In the genomic region with DNA sequence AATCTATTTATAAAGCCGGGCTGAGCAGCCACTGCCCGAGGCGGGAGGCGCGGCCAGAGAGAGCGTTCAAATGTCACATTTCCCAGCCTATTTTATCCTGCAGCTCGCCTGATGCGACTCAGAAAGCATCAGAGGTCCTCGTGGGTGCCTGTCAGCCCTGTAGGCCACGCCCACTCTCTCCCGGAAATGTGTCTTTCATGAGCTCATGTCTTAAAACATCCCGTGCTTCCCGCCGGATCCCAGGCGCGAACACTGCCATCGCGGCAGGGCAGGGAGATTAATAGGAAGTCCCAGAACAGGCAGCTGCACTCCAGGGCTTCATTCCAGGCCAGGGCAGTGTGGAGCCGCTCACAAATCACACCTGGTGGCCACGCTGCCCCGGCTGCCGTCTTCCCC, we compare ENCODE assay signal across 9 cellular contexts.
DNase-seq lines count a peak whose midpoint lies in the region; ATAC-seq and TF ChIP-seq lines count a peak whose summit lies in the region.
"Had no signal": no experiment of that assay in that cellular context is flagged by ENCODE, and none has a peak within 500 bp of the region (broad histone marks: within the 10 kb centered on the region; RNA-seq: fewer than 3 reads in every experiment).

No MANE protein-coding gene starts in this region.

- H3K23ac ChIP-seq in neuronal stem cell (ENCODE audit: low read depth, low read length, poor library complexity) = no peak overlapping the region

- H2AK5ac ChIP-seq in neuronal stem cell (ENCODE audit: low read depth, low read length) = peak overlapping the region; percentile 83

- no peak overlapping the region for H3K14ac ChIP-seq in neuronal stem cell (ENCODE audit: low read length)

- no peak overlapping the region for H2BK12ac ChIP-seq in neuronal stem cell (ENCODE audit: low read length)

- H3K9me3 ChIP-seq in gastroesophageal sphincter (peaks cover 0 to 5% (median 0%) of the 10 kb centered on the region in 3 donors), neuronal stem cell (replicated peaks in 1 of 2; ENCODE audit: control insufficient read depth in 2 of 2, insufficient read depth in 1 of 2, low read depth in 1 of 2, low read length in 2 of 2) (peaks cover 0 to 10% of the 10 kb centered on the region in 2 donors)

- H3K18ac ChIP-seq in neuronal stem cell (ENCODE audit: low read length) = peak overlapping the region; percentile 78

- H3K36me3 ChIP-seq in gastroesophageal sphincter (no peaks in the 10 kb centered on the region), neuronal stem cell (replicated peaks in 1 of 2; ENCODE audit: control insufficient read depth in 2 of 2, insufficient read depth in 2 of 2, low read length in 2 of 2) (peaks cover 0 to 3% of the 10 kb centered on the region in 2 donors)

- no peak overlapping the region for H2BK120ac ChIP-seq in neuronal stem cell (ENCODE audit: low read depth, low read length)

- H2AFZ ChIP-seq in neuronal stem cell (ENCODE audit: low read length) = no peak overlapping the region

- no peak overlapping the region for H4K91ac ChIP-seq in neuronal stem cell (ENCODE audit: low read depth, low read length, poor library complexity)

- peak overlapping the region; percentile 10 for H2BK5ac ChIP-seq in neuronal stem cell (ENCODE audit: low read length)

- H3K4me3 ChIP-seq in gastroesophageal sphincter = peak overlapping the region in 1 of 2 donors; percentile 30
- H3K4me3 ChIP-seq in neuronal stem cell (ENCODE audit: low read length in 2 of 2) = no peak overlapping the region

- H3K27ac ChIP-seq in gastroesophageal sphincter (peak overlapping the region in 3 of 4 donors; percentile 61 to 69 (median 69)), neuronal stem cell (replicated peaks; ENCODE audit: low read length) (no peak overlapping the region)

- peak overlapping the region; percentile 87 for H2BK15ac ChIP-seq in neuronal stem cell (ENCODE audit: low read length)

- peaks cover 10% of the 10 kb centered on the region for H3K27me3 ChIP-seq in gastroesophageal sphincter
- H3K27me3 ChIP-seq in neuronal stem cell (ENCODE audit: control insufficient read depth in 3 of 3, insufficient read depth in 3 of 3, low read depth in 1 of 3, low read length in 3 of 3) = peaks cover 0 to 41% (median 0%) of the 10 kb centered on the region in 3 experiments

- peaks cover 2% of the 10 kb centered on the region for H3K79me1 ChIP-seq in neuronal stem cell (ENCODE audit: low read depth, low read length)

- WGBS in gastroesophageal sphincter (ENCODE audit: low coverage in 1 of 2), 2 donors = no CpG with 5 or more reads among the region's 22 CpGs
- WGBS in neuronal stem cell (ENCODE audit: extremely low coverage in 2 of 2, insufficient read length in 2 of 2, insufficient replicate concordance in 1 of 2), 2 donors = no CpG with 5 or more reads among the region's 22 CpGs

- H3K4me2 ChIP-seq in neuronal stem cell (ENCODE audit: insufficient read depth, low read length, poor library complexity, severe bottlenecking) = no peak overlapping the region

- in situ Hi-C loops in ACHN (cut with HindIII; ENCODE audit: low pct_ligation_motif_present, low pct_unique_long_range_greater_than_20kb, low sequenced_read_pairs) = no loop called here

- H3K4me1 ChIP-seq in gastroesophageal sphincter = peaks cover 0 to 18% (median 8%) of the 10 kb centered on the region in 3 donors
- peaks cover 0 to 15% of the 10 kb centered on the region in 2 donors for H3K4me1 ChIP-seq in neuronal stem cell (ENCODE audit: control insufficient read depth in 2 of 2, insufficient read depth in 1 of 2, low read depth in 1 of 2, low read length in 2 of 2)

- H3K4ac ChIP-seq in neuronal stem cell (ENCODE audit: low read length) = no peak overlapping the region

- ATAC-seq in gastroesophageal sphincter (peak; percentile 83), HG02852 (IDR thresholded peaks at IDR 0.05; ENCODE audit: unreplicated experiment) (no peak), GM18868 (IDR thresholded peaks at IDR 0.05; ENCODE audit: unreplicated experiment) (no peak)
- ATAC-seq: stimulated activated effector memory CD8-positive, alpha-beta T cell treated with anti-CD3 and anti-CD28 coated beads, Interleukin-12 subunit alpha, Interleukin-12 subunit beta, amount 100 ng/mL, for 72 hours had no signal

- H4K8ac ChIP-seq in neuronal stem cell (ENCODE audit: low read depth, low read length) = no peak overlapping the region

- TF ChIP-seq CTCF in gastroesophageal sphincter (IDR thresholded peaks at IDR 0.05) = no peak

- no peak for TF ChIP-seq EP300 in gastroesophageal sphincter (IDR thresholded peaks at IDR 0.05)

- no peak overlapping the region for H3K9ac ChIP-seq in neuronal stem cell (ENCODE audit: low read depth, low read length, poor library complexity)

- TF ChIP-seq POLR2A in gastroesophageal sphincter (IDR thresholded peaks at IDR 0.05) = no peak

- DNase-seq in AG08395 (ENCODE audit: low spot score) (peak; percentile 76), NCI-H774 (lab: John Stamatoyannopoulos, UW) (peak; percentile 10), neuronal stem cell (ENCODE audit: low spot score) (no peak), iPS-NIHi11 (ENCODE audit: low spot score) (no peak), ACHN (no peak)

Comparison
In these comparisons a context has a peak if more than half of its experiments do, and no peak if none do; other contexts are left out.
1. DNase-seq: peak in AG08395 (single experiment) and NCI-H774 (single experiment); none in neuronal stem cell (single experiment), iPS-NIHi11 (single experiment) and ACHN (single experiment).